15 cellular contexts compared by ENCODE assay signal in the genomic region with DNA sequence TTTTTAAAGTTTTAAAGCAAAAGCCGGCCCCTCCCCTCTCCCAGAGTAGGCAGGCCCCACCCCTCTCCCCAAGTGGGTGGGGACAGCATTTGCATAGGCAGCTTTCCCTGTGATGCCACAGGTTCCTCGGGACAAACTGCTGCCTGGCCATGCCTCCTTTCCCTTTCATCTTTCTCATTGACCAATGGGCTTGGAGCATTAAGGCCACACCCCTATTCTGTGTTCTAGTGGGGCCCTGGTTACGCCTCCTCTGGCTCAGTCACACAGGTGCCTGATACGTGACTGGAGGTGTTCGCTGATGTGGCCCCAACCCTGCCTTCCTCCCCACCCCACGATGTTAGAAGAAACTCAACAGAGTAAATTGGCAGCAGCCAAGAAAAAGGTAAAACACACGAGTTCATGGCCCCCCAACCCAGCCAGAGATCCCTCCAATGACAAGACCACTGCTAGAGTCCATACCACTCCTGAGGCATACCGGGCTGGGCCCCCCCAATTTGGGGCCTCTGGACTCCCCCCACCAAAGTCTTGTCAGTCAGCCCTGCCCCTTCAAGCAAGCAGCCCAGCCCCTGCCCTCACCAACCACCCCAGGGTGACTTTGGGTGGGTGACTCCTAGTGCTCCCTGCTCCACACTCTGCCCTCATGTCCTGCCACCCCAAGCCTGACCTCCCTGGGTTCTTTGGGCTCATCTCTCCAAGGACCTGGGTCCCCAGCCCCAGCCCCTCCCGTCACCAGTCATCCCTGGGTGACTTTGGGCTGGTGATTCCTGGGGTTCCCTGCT.
DNase-seq lines count a peak whose midpoint lies in the region; ATAC-seq and TF ChIP-seq lines count a peak whose summit lies in the region.
"Had no signal": no experiment of that assay in that cellular context is flagged by ENCODE, and none has a peak within 500 bp of the region (broad histone marks: within the 10 kb centered on the region; RNA-seq: fewer than 3 reads in every experiment).

No MANE protein-coding gene starts in this region.

- DNase-seq in DMS53 (lab: John Stamatoyannopoulos, UW) (peak; percentile 6), DMS53 treated with DMSO at 0.1 percent for 48 hours (lab: John Stamatoyannopoulos, UW; ENCODE audit: unreplicated experiment) (no peak), HuH-7 (ENCODE audit: low spot score) (peak; percentile 44), T-helper 17 cell (no peak), osteocyte (ENCODE audit: extremely low spot score, unreplicated experiment) (peak; percentile 76), NCI-H2029 treated with DMSO at 0.1 percent for 48 hours (lab: John Stamatoyannopoulos, UW) (no peak), epidermal melanocyte (ENCODE audit: insufficient read length, low spot score) (no peak)
- DNase-seq: 8988T, DMS79 treated with DMSO at 0.1 percent for 48 hours, NCI-H1436 treated with DMSO at 0.1 percent for 48 hours, retina had no signal

- peaks cover 30% of the 10 kb centered on the region for H3K27me3 Mint-ChIP-seq in T-helper 17 cell
- H3K27me3 Mint-ChIP-seq in osteocyte (ENCODE audit: unreplicated experiment): no peaks in the 10 kb centered on the region

- ATAC-seq in T-helper 17 cell (no peak), HG03045 (IDR thresholded peaks at IDR 0.05; ENCODE audit: unreplicated experiment) (no peak)
- ATAC-seq: Panc1 had no signal

- H3K4me1 Mint-ChIP-seq in T-helper 17 cell: no peaks in the 10 kb centered on the region
- H3K4me1 Mint-ChIP-seq in osteocyte (ENCODE audit: unreplicated experiment): peaks cover 37% of the 10 kb centered on the region

- H3K9me3 ChIP-seq in T-helper 17 cell (ENCODE audit: control insufficient read depth, low read length, poor library complexity, severe bottlenecking): no peaks in the 10 kb centered on the region
- H3K9me3 ChIP-seq: esophagus muscularis mucosa, suprapubic skin had no signal

- H3K27ac Mint-ChIP-seq in T-helper 17 cell (peak overlapping the region; percentile 41), osteocyte (ENCODE audit: unreplicated experiment) (no peak overlapping the region)

- H3K9me3 Mint-ChIP-seq in osteocyte (ENCODE audit: unreplicated experiment): no peaks in the 10 kb centered on the region

- peaks cover 5% of the 10 kb centered on the region for H3K36me3 Mint-ChIP-seq in T-helper 17 cell (ENCODE audit: low read depth)
- peaks cover 2% of the 10 kb centered on the region for H3K36me3 Mint-ChIP-seq in osteocyte (ENCODE audit: unreplicated experiment)

- no peak overlapping the region for H3K4me3 Mint-ChIP-seq in T-helper 17 cell
- no peak overlapping the region for H3K4me3 Mint-ChIP-seq in osteocyte (ENCODE audit: unreplicated experiment)

- no peak for TF ChIP-seq CTCF in osteocyte (IDR thresholded peaks at IDR 0.05)

Comparison
In these comparisons a context has a peak if more than half of its experiments do, and no peak if none do; other contexts are left out.
1. DNase-seq: peak in DMS53 (single experiment), HuH-7 (single experiment) and osteocyte (single experiment); none in DMS53 treated with DMSO at 0.1 percent for 48 hours (single experiment), T-helper 17 cell (0 of 3), NCI-H2029 treated with DMSO at 0.1 percent for 48 hours (single experiment) and epidermal melanocyte (single experiment).